Comparison of ENCODE assay signal across 13 cellular contexts in genomic region chr9:70389642-70390266, GRCh38. TPM values are rescaled to one million over a fixed set of nuclear protein-coding genes. Genes with fewer than 3 reads are reported as not detected.
DNase-seq lines count a peak whose midpoint lies in the region; ATAC-seq and TF ChIP-seq lines count a peak whose summit lies in the region.
"Had no signal": no experiment of that assay in that cellular context is flagged by ENCODE, and none has a peak within 500 bp of the region (broad histone marks: within the 10 kb centered on the region; RNA-seq: fewer than 3 reads in every experiment).

No MANE protein-coding gene starts in this region.

- TF ChIP-seq CTCF in dorsolateral prefrontal cortex (IDR thresholded peaks at IDR 0.05 in 54 of 56, conservative IDR thresholded peaks at IDR 0.05 in 2 of 56; ENCODE audit: low read depth in 1 of 56, partially characterized antibody in 56 of 56) (no peak), lung (IDR thresholded peaks at IDR 0.05; ENCODE audit: control extremely low read depth, extremely low read depth) (no peak), MM.1S (IDR thresholded peaks at IDR 0.05; ENCODE audit: low read length) (no peak)

- intact Hi-C loops in Right ventricle myocardium inferior (cut with DNase I) = loop anchor here (5.0 kb wide), 2 partner anchors 32 to 213 kb away; no protein-coding TSS in a partner anchor
- intact Hi-C loops in cardiac septum (cut with DNase I) = loop anchor here (5.0 kb wide), 1 partner anchor 37 kb away; no protein-coding TSS in a partner anchor
- intact Hi-C loops in dorsolateral prefrontal cortex (cut with DNase I) = loop anchor here in 1 of 2 donors (2.0 kb wide), 1 partner anchor 29 kb away; no protein-coding TSS in a partner anchor
- intact Hi-C loops in aorta (cut with DNase I) = loop anchor here in 1 of 2 donors (10.0 kb wide), 1 partner anchor 45 kb away; no protein-coding TSS in a partner anchor

- no peaks in the 10 kb centered on the region; the same call in 1 of the 2 replicates for H3F3A ChIP-seq in MM.1S (ENCODE audit: insufficient read depth, low read length)

- H3K9ac ChIP-seq in MM.1S (ENCODE audit: low read length) = no peak overlapping the region
- H3K9ac ChIP-seq: BLaER1 had no signal

- no peaks in the 10 kb centered on the region for H3K79me2 ChIP-seq in MM.1S (ENCODE audit: low read length)

- no peaks in the 10 kb centered on the region for H3K9me3 ChIP-seq in lung (ENCODE audit: control insufficient read depth in 2 of 2, insufficient read depth in 1 of 2, low read length in 1 of 2)
- no peaks in the 10 kb centered on the region for H3K9me3 ChIP-seq in aorta (ENCODE audit: control insufficient read depth, low read length)
- H3K9me3 ChIP-seq in MM.1S (replicated peaks; ENCODE audit: insufficient read depth, low read length) = no peaks in the 10 kb centered on the region
- H3K9me3 ChIP-seq: BLaER1, mucosa of descending colon had no signal

- DNase-seq in Right ventricle myocardium inferior (ENCODE audit: missing footprints) (no peak), cardiac septum (ENCODE audit: low spot score) (no peak), dorsolateral prefrontal cortex (peak in 7 of 10 donors; percentile 31 to 79 (median 61)), lung (ENCODE audit: low spot score) (no peak), aorta (no peak), MM.1S (no peak), NCI-H146 treated with DMSO at 0.1 percent for 48 hours (lab: John Stamatoyannopoulos, UW; ENCODE audit: unreplicated experiment) (no peak), HUDEP-2 (lab: John Stamatoyannopoulos, UW; ENCODE audit: unreplicated experiment in 76 of 76) (no peak)
- DNase-seq: mucosa of descending colon, NCI-H2029 had no signal

- 66 to 77% methylated on average over 10 of the region's 10 CpGs for WGBS in lung, 2 donors
- 44 to 47% methylated on average over 10 of the region's 10 CpGs for whole genome bisulfite sequencing in aorta, 2 donors

- H3K27me3 ChIP-seq in dorsolateral prefrontal cortex = no peaks in the 10 kb centered on the region
- no peaks in the 10 kb centered on the region for H3K27me3 ChIP-seq in lung (ENCODE audit: control insufficient read depth, insufficient read depth)
- no peaks in the 10 kb centered on the region for H3K27me3 ChIP-seq in aorta (ENCODE audit: control insufficient read depth in 1 of 2, insufficient read depth in 2 of 2, low read length in 1 of 2)
- H3K27me3 ChIP-seq in MM.1S (replicated peaks; ENCODE audit: insufficient read depth, low read length) = no peaks in the 10 kb centered on the region
- H3K27me3 ChIP-seq: BLaER1 had no signal

- no peak overlapping the region for H3K4me2 ChIP-seq in MM.1S (ENCODE audit: low read depth, low read length)
- H3K4me2 ChIP-seq: BLaER1 had no signal

- peak; percentile 53 for ATAC-seq in Right ventricle myocardium inferior
- ATAC-seq in lung (ENCODE audit: insufficient read depth, low FRiP score) = no peak
- peak; percentile 39 for ATAC-seq in aorta (ENCODE audit: low FRiP score)
- ATAC-seq: mucosa of descending colon had no signal

- H4K20me1 ChIP-seq in MM.1S (ENCODE audit: insufficient read depth, low read length) = no peaks in the 10 kb centered on the region

- H3K4me1 ChIP-seq in lung (ENCODE audit: control insufficient read depth in 2 of 2, insufficient read depth in 2 of 2, low read length in 2 of 2) (peaks cover 25 to 48% of the 10 kb centered on the region in 2 donors), aorta (ENCODE audit: control insufficient read depth in 1 of 2, insufficient read depth in 2 of 2, low read length in 2 of 2) (peaks cover 10 to 23% of the 10 kb centered on the region in 2 donors), MM.1S (ENCODE audit: low read length) (no peaks in the 10 kb centered on the region)

- peaks cover 5 to 13% of the 10 kb centered on the region in 2 donors for H3K36me3 ChIP-seq in lung (ENCODE audit: control insufficient read depth in 2 of 2, insufficient read depth in 2 of 2, low read length in 2 of 2)
- H3K36me3 ChIP-seq in aorta (ENCODE audit: control insufficient read depth in 1 of 2, insufficient read depth in 2 of 2, low read length in 1 of 2) = peaks cover 0 to 2% of the 10 kb centered on the region in 2 donors
- no peaks in the 10 kb centered on the region for H3K36me3 ChIP-seq in MM.1S (replicated peaks; ENCODE audit: insufficient read depth, low read length)

- H3K9me2 ChIP-seq in MM.1S (replicated peaks; ENCODE audit: insufficient read depth, low read length) = no peaks in the 10 kb centered on the region

- no peak overlapping the region for H2AFZ ChIP-seq in MM.1S (ENCODE audit: low read length)

- H3K27ac ChIP-seq in dorsolateral prefrontal cortex (peak overlapping the region in 46 of 59 donors; percentile 1 to 82 (median 56)), lung (ENCODE audit: low read depth in 1 of 2, low read length in 1 of 2) (peak overlapping the region; percentile 38 to 74), aorta (ENCODE audit: low read depth in 1 of 2, low read length in 2 of 2) (no peak overlapping the region), MM.1S (ENCODE audit: low read length) (no peak overlapping the region)
- H3K27ac ChIP-seq: BLaER1, epithelial cell of prostate, SK-N-MC had no signal

- H3K4me3 ChIP-seq in dorsolateral prefrontal cortex (no peak overlapping the region), lung (no peak overlapping the region), aorta (ENCODE audit: low read length in 2 of 2) (no peak overlapping the region), MM.1S (ENCODE audit: low read length) (no peak overlapping the region)
- H3K4me3 ChIP-seq: BLaER1, mucosa of descending colon, SK-N-MC had no signal

RNA-seq across cellular contexts. Expression of gene KLF9, which starts 24.7 kb away (rescaled TPM):
- 52.6 TPM for total RNA-seq in Right ventricle myocardium inferior
- 19.0 TPM for total RNA-seq in cardiac septum
- total RNA-seq in dorsolateral prefrontal cortex = 10 to 100 TPM; 38.3 to 97.2 (median 59.3) TPM
- total RNA-seq in lung = 10 to 100 TPM; 34.8 to 61.5 TPM
- polyA plus RNA-seq in lung = 10 to 100 TPM; 16.0 to 49.8 TPM
- total RNA-seq in aorta = 100 to 1,000 TPM in 1 of 2 donors, 10 to 100 TPM in 1; 38.4 to 122 TPM
- polyA plus RNA-seq in aorta = 10 to 100 TPM; 31.4 to 53.3 TPM

Comparison
In these comparisons a context has a peak if more than half of its experiments do, and no peak if none do; other contexts are left out.
1. DNase-seq: peak in dorsolateral prefrontal cortex (7 of 10); none in Right ventricle myocardium inferior (single experiment), cardiac septum (single experiment), lung (single experiment), aorta (0 of 2), MM.1S (single experiment), NCI-H146 treated with DMSO at 0.1 percent for 48 hours (single experiment) and HUDEP-2 (0 of 76).
2. H3K27ac ChIP-seq: peak in dorsolateral prefrontal cortex (46 of 59) and lung (2 of 2); none in aorta (0 of 2) and MM.1S (single experiment).